Comparison of ENCODE assay signal across 23 cellular contexts in genomic region chr14:23457587-23458445, GRCh38. TPM values are rescaled to one million over a fixed set of nuclear protein-coding genes. Genes with fewer than 3 reads are reported as not detected.
"Had no signal": no experiment of that assay in that cellular context is flagged by ENCODE, and none has a peak within 500 bp of the region (broad histone marks: within the 10 kb centered on the region; RNA-seq: fewer than 3 reads in every experiment).

No MANE protein-coding gene starts in this region.

- H3K36me3 ChIP-seq: adrenal gland, gastrocnemius medialis, left lung, neural progenitor cell, prostate gland, suprapubic skin, upper lobe of left lung had no signal

- H3K27ac ChIP-seq: adrenal gland, dorsolateral prefrontal cortex, gastrocnemius medialis, left lung, neural progenitor cell, prostate gland, suprapubic skin, upper lobe of left lung had no signal

- H3K4me3 Mint-ChIP-seq: activated B cell treated with CpG ODN at 0.5 μM for 24 hours; activated CD4-positive, alpha-beta memory T cell treated with anti-CD3 and anti-CD28 coated beads for 36 hours; activated T-helper 1 cell treated with anti-CD3 and anti-CD28 coated beads, Interleukin-12 subunit alpha, Interleukin-12 subunit beta, Interleukin-2, Interleukin-4 antibody, amounts not matched to agents 30 ng/mL and 10 ng/mL and 1 ng/mL, durations not matched to agents 14 hours and 24 hours and 36 hours; neural progenitor cell; stimulated activated naive CD8-positive, alpha-beta T cell treated with anti-CD3 and anti-CD28 coated beads, Interleukin-15, Interleukin-2, amounts not matched to agents 100 ng/mL and 50 ng/mL, for 24 hours; T-helper 2 cell treated with Interferon-gamma antibody and Interleukin-4, amounts not matched to agents 5 μg/mL and 100 μg/mL, for 36 hours had no signal

- H3K36me3 Mint-ChIP-seq: activated CD4-positive, alpha-beta memory T cell treated with anti-CD3 and anti-CD28 coated beads for 36 hours; activated naive CD4-positive, alpha-beta T cell treated with anti-CD3 and anti-CD28 coated beads, Interleukin-2, amount 50 U/mL, for 72 hours; naive thymus-derived CD4-positive, alpha-beta T cell; neural progenitor cell had no signal

- ATAC-seq: activated naive CD4-positive, alpha-beta T cell treated with anti-CD3 and anti-CD28 coated beads, Interleukin-2, amount 50 U/mL, for 72 hours; left lung; naive thymus-derived CD4-positive, alpha-beta T cell had no signal

- H3K9me3 ChIP-seq: adrenal gland, gastrocnemius medialis, left lung, prostate gland, suprapubic skin, upper lobe of left lung had no signal

- H3K4me1 ChIP-seq: adrenal gland, gastrocnemius medialis, left lung, prostate gland, upper lobe of left lung had no signal

- H3K4me3 ChIP-seq: adrenal gland, dorsolateral prefrontal cortex, gastrocnemius medialis, left lung, neural progenitor cell, prostate gland, suprapubic skin, upper lobe of left lung had no signal

- H3K27ac Mint-ChIP-seq: activated B cell treated with CpG ODN at 0.5 μM for 24 hours; activated CD4-positive, alpha-beta memory T cell treated with anti-CD3 and anti-CD28 coated beads for 36 hours; activated naive CD4-positive, alpha-beta T cell treated with anti-CD3 and anti-CD28 coated beads, Interleukin-2, amount 50 U/mL, for 72 hours; activated T-helper 1 cell treated with anti-CD3 and anti-CD28 coated beads, Interleukin-12 subunit alpha, Interleukin-12 subunit beta, Interleukin-2, Interleukin-4 antibody, amounts not matched to agents 30 ng/mL and 10 ng/mL and 1 ng/mL, durations not matched to agents 14 hours and 24 hours and 36 hours; naive thymus-derived CD4-positive, alpha-beta T cell; neural progenitor cell; stimulated activated naive CD8-positive, alpha-beta T cell treated with anti-CD3 and anti-CD28 coated beads, Interleukin-15, Interleukin-2, amounts not matched to agents 100 ng/mL and 50 ng/mL, for 24 hours; T-helper 2 cell treated with Interferon-gamma antibody and Interleukin-4, amounts not matched to agents 5 μg/mL and 100 μg/mL, for 36 hours had no signal

- H3K9me3 Mint-ChIP-seq: activated B cell treated with CpG ODN at 0.5 μM for 24 hours; activated CD4-positive, alpha-beta memory T cell treated with anti-CD3 and anti-CD28 coated beads for 36 hours; activated naive CD4-positive, alpha-beta T cell treated with anti-CD3 and anti-CD28 coated beads, Interleukin-2, amount 50 U/mL, for 72 hours; activated T-helper 1 cell treated with anti-CD3 and anti-CD28 coated beads, Interleukin-12 subunit alpha, Interleukin-12 subunit beta, Interleukin-2, Interleukin-4 antibody, amounts not matched to agents 30 ng/mL and 10 ng/mL and 1 ng/mL, durations not matched to agents 14 hours and 24 hours and 36 hours; naive thymus-derived CD4-positive, alpha-beta T cell; neural progenitor cell; stimulated activated naive CD8-positive, alpha-beta T cell treated with anti-CD3 and anti-CD28 coated beads, Interleukin-15, Interleukin-2, amounts not matched to agents 100 ng/mL and 50 ng/mL, for 24 hours; T-helper 2 cell treated with Interferon-gamma antibody and Interleukin-4, amounts not matched to agents 5 μg/mL and 100 μg/mL, for 36 hours had no signal

- H3K27me3 ChIP-seq: dorsolateral prefrontal cortex, gastrocnemius medialis, upper lobe of left lung had no signal

- H3K4me1 Mint-ChIP-seq: activated B cell treated with CpG ODN at 0.5 μM for 24 hours, neural progenitor cell had no signal

- DNase-seq: activated B cell treated with CpG ODN at 0.5 μM for 24 hours; activated CD4-positive, alpha-beta memory T cell treated with anti-CD3 and anti-CD28 coated beads for 36 hours; activated CD4-positive, alpha-beta T cell treated with anti-CD3 and anti-CD28 coated beads for 4 hours; activated gamma-delta T cell treated with Interleukin-2 at 50 U/mL for 16 hours; activated T-cell treated with anti-CD3 and anti-CD28 coated beads for 4 hours; caudate nucleus; dorsolateral prefrontal cortex; gastrocnemius medialis; head of caudate nucleus; kidney; left lung; naive thymus-derived CD4-positive, alpha-beta T cell; right cardiac atrium; upper lobe of left lung had no signal

- H3K9ac ChIP-seq: neural progenitor cell had no signal

RNA-seq across cellular contexts. Expression of gene MYH7, which starts 22.4 kb away (rescaled TPM):
- total RNA-seq: activated B cell treated with CpG ODN at 0.5 μM for 24 hours; activated naive CD4-positive, alpha-beta T cell treated with anti-CD3 and anti-CD28 coated beads, Interleukin-2, amount 50 U/mL, for 72 hours; naive thymus-derived CD4-positive, alpha-beta T cell; osteoblast; suprapubic skin; upper lobe of left lung had no signal

RNA-seq across cellular contexts. Expression of gene MYH6, which starts 49.7 kb away (rescaled TPM):
- total RNA-seq: activated B cell treated with CpG ODN at 0.5 μM for 24 hours, osteoblast, suprapubic skin, upper lobe of left lung had no signal
